Comparison of ENCODE assay signal across 19 cellular contexts in the genomic region with DNA sequence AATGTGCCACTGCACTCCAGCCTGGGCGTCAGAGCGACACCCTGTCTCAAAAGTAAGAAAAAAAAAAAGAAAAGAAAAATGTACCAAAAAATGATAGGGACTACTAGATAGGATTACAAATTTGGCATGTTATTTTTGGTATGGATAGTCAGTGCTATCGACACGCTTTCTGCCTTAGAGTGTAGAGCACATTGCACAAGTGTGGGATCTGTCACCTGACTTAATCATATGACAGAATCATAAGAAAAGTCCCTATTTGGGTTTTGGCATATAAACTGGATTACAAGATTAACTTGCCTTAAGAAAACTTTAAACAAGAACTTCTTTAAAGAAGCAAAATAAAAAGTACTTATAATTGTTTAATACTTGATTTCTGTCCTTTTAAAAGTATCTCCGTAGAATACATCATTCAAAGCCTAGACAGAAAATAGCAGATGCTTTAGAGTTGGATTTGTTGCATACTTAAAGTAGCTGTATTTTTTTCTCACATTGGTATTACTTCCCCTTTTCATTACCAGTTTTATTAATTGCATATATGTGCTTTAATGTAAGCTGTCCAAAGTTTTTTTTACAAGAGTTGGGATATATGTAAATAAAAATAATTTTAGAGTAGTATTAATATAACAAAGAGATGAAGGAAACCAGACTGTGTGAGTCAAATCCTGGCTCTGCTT. TPM values are rescaled to one million over a fixed set of nuclear protein-coding genes. Genes with fewer than 3 reads are reported as not detected.
DNase-seq lines count a peak whose midpoint lies in the region; ATAC-seq lines count a peak whose summit lies in the region.
"Had no signal": no experiment of that assay in that cellular context is flagged by ENCODE, and none has a peak within 500 bp of the region (broad histone marks: within the 10 kb centered on the region; RNA-seq: fewer than 3 reads in every experiment).

No MANE protein-coding gene starts in this region.

- ATAC-seq in GM18498 (IDR thresholded peaks at IDR 0.05; ENCODE audit: unreplicated experiment) (peak; percentile 55), GM21360 (IDR thresholded peaks at IDR 0.05; ENCODE audit: unreplicated experiment) (peak; percentile 72), HG02759 (IDR thresholded peaks at IDR 0.05; ENCODE audit: unreplicated experiment) (no peak)
- no peak for ATAC-seq in activated CD4-positive, CD25-positive, alpha-beta regulatory T cell treated with anti-CD3 and anti-CD28 coated beads, Interleukin-2, amount 50 U/mL, for 24 hours
- ATAC-seq: heart left ventricle had no signal

- no peak overlapping the region for H4K8ac ChIP-seq in trophoblast cell (ENCODE audit: low read depth, low read length)

- H3K23ac ChIP-seq in trophoblast cell (ENCODE audit: low read length) = no peak overlapping the region

- H3K9ac ChIP-seq in Karpas-422 (ENCODE audit: low read length) = no peak overlapping the region
- no peak overlapping the region for H3K9ac ChIP-seq in trophoblast cell (ENCODE audit: low read length)
- H3K9ac ChIP-seq: BLaER1 treated with 17β-estradiol and CSF1 and Interleukin-3, amounts not matched to agents 10 nM and 100 nM had no signal

- H3K9me3 ChIP-seq in Karpas-422 (ENCODE audit: low read length) (peaks cover 20% of the 10 kb centered on the region), trophoblast cell (ENCODE audit: insufficient read depth, low read depth, low read length) (no peaks in the 10 kb centered on the region), MG63 (no peaks in the 10 kb centered on the region; the same call in none of the 2 replicates)
- H3K9me3 ChIP-seq: ascending aorta, ovary had no signal

- peaks cover 25% of the 10 kb centered on the region for H3K4me1 ChIP-seq in Karpas-422 (ENCODE audit: low read length)
- H3K4me1 ChIP-seq in trophoblast cell (ENCODE audit: control insufficient read depth in 1 of 2, insufficient read depth in 2 of 2, low read length in 2 of 2) = no peaks in the 10 kb centered on the region
- H3K4me1 ChIP-seq: ascending aorta had no signal

- H3K27me3 ChIP-seq in Karpas-422 (ENCODE audit: low read length) (no peaks in the 10 kb centered on the region), trophoblast cell (ENCODE audit: insufficient read depth, low read length) (no peaks in the 10 kb centered on the region), MG63 (no peaks in the 10 kb centered on the region)
- H3K27me3 ChIP-seq: ascending aorta; BLaER1 treated with 17β-estradiol and CSF1 and Interleukin-3, amounts not matched to agents 10 nM and 100 nM; heart left ventricle; ovary had no signal

- H2BK120ac ChIP-seq in trophoblast cell (ENCODE audit: insufficient read depth, low read length, poor library complexity) = no peak overlapping the region

- no CpG with 5 or more reads among the region's 5 CpGs for WGBS in trophoblast cell (ENCODE audit: extremely low coverage, insufficient coverage, insufficient read length)

- peak overlapping the region; percentile 46 for H3K4ac ChIP-seq in trophoblast cell (ENCODE audit: low read depth, low read length)

- peak; percentile 54 for DNase-seq in Karpas-422
- DNase-seq in trophoblast cell = peak in 1 of 2 donors; percentile 11
- no peak for DNase-seq in HK-2 (ENCODE audit: unreplicated experiment)
- DNase-seq in MG63 = no peak
- DNase-seq: activated effector memory CD4-positive, alpha-beta T cell treated with Interleukin-2 at 50 U/mL for 16 hours; heart left ventricle; kidney glomerular epithelial cell; NCI-H2081; NCI-H526 treated with DMSO at 0.1 percent for 48 hours; ovary; stimulated activated naive CD4-positive, alpha-beta T cell had no signal

- no peaks in the 10 kb centered on the region for H4K20me1 ChIP-seq in Karpas-422 (ENCODE audit: insufficient read depth, low read depth, low read length)

- H3K4me2 ChIP-seq in Karpas-422 (ENCODE audit: low read depth, low read length, poor library complexity, severe bottlenecking) (peak overlapping the region; percentile 9), trophoblast cell (ENCODE audit: low read length) (no peak overlapping the region)

- H3K36me3 ChIP-seq in Karpas-422 (ENCODE audit: insufficient read depth, low read length) = peaks cover 17% of the 10 kb centered on the region
- no peaks in the 10 kb centered on the region for H3K36me3 ChIP-seq in trophoblast cell (ENCODE audit: control insufficient read depth in 1 of 2, insufficient read depth in 2 of 2, low read length in 2 of 2)
- H3K36me3 ChIP-seq in MG63 = peaks cover 11% of the 10 kb centered on the region; the same call in 1 of the 2 replicates
- H3K36me3 ChIP-seq: ascending aorta, heart left ventricle, ovary had no signal

- no peak overlapping the region for H3K14ac ChIP-seq in trophoblast cell (ENCODE audit: low read length)

- H3K79me2 ChIP-seq in Karpas-422 (ENCODE audit: low read length) = peaks cover 96% of the 10 kb centered on the region
- H3K79me2 ChIP-seq in trophoblast cell (ENCODE audit: control insufficient read depth, insufficient read depth, low read length, poor library complexity) = no peaks in the 10 kb centered on the region

- H3K79me1 ChIP-seq in trophoblast cell (ENCODE audit: low read length) = no peaks in the 10 kb centered on the region

- H3K4me3 ChIP-seq in Karpas-422 (ENCODE audit: low read length) (no peak overlapping the region), trophoblast cell (ENCODE audit: low read depth, low read length) (no peak overlapping the region), MG63 (no peak overlapping the region)
- H3K4me3 ChIP-seq: ascending aorta; BLaER1 treated with 17β-estradiol and CSF1 and Interleukin-3, amounts not matched to agents 10 nM and 100 nM; heart left ventricle; ovary had no signal

- no peak overlapping the region for H2BK5ac ChIP-seq in trophoblast cell (ENCODE audit: low read depth, low read length, poor library complexity)

- H2AFZ ChIP-seq in Karpas-422 (ENCODE audit: low read length) (no peak overlapping the region), trophoblast cell (ENCODE audit: insufficient read depth, low read length, poor library complexity) (no peak overlapping the region)

- H3K27ac ChIP-seq in Karpas-422 (ENCODE audit: low read length) (peak overlapping the region; percentile 38; the same call in 1 of the 2 replicates), trophoblast cell (ENCODE audit: low read depth, low read length) (no peak overlapping the region)
- H3K27ac ChIP-seq: ascending aorta; BLaER1 treated with 17β-estradiol and CSF1 and Interleukin-3, amounts not matched to agents 10 nM and 100 nM; epithelial cell of prostate; ovary; VCaP had no signal

- H2BK12ac ChIP-seq in trophoblast cell (ENCODE audit: low read length) = no peak overlapping the region

- no peak overlapping the region for H2AK5ac ChIP-seq in trophoblast cell (ENCODE audit: low read length)

- no peak overlapping the region for H4K12ac ChIP-seq in trophoblast cell (ENCODE audit: low read depth, low read length)

- no peaks in the 10 kb centered on the region for H3K9me2 ChIP-seq in Karpas-422 (replicated peaks; ENCODE audit: insufficient read depth, low read length)

- H3K18ac ChIP-seq in trophoblast cell (ENCODE audit: low read length) = no peak overlapping the region

- H4K91ac ChIP-seq in trophoblast cell (ENCODE audit: low read depth, low read length) = no peak overlapping the region

RNA-seq across cellular contexts. Expression of gene ATP6V1A, which starts 7.8 kb away (rescaled TPM):
- total RNA-seq in Karpas-422 (2014; rRNA removed; shearing (Covaris generic); ENCODE audit: low replicate concordance) = 25.0 and 39.7 TPM in 2 replicates
- polyA plus RNA-seq in trophoblast cell (2013) = 38.7 and 40.8 TPM in 2 replicates
- total RNA-seq in MG63 (2014; rRNA removed; shearing (Covaris generic); ENCODE audit: low replicate concordance) = 54.5 and 79.5 TPM in 2 replicates

RNA-seq across cellular contexts. Expression of gene NAA50, which starts 8.6 kb away (rescaled TPM):
- 181 and 206 TPM in 2 replicates for total RNA-seq in Karpas-422 (2014; rRNA removed; shearing (Covaris generic); ENCODE audit: low replicate concordance)
- polyA plus RNA-seq in trophoblast cell (2013) = 111 and 115 TPM in 2 replicates
- 57.1 and 101 TPM in 2 replicates for total RNA-seq in MG63 (2014; rRNA removed; shearing (Covaris generic); ENCODE audit: low replicate concordance)

RNA-seq across cellular contexts. Expression of gene USF3, which starts 58.2 kb away (rescaled TPM):
- total RNA-seq in Karpas-422 (2014; rRNA removed; shearing (Covaris generic); ENCODE audit: low replicate concordance) = 11.9 and 32.2 TPM in 2 replicates
- 9.3 and 9.6 TPM in 2 replicates for polyA plus RNA-seq in trophoblast cell (2013)
- total RNA-seq in MG63 (2014; rRNA removed; shearing (Covaris generic); ENCODE audit: low replicate concordance) = 3.3 and 4.6 TPM in 2 replicates

Comparison
In these comparisons a context has a peak if more than half of its experiments do, and no peak if none do; other contexts are left out.
1. ATAC-seq: peak in GM18498 (single experiment) and GM21360 (single experiment); none in activated CD4-positive, CD25-positive, alpha-beta regulatory T cell treated with anti-CD3 and anti-CD28 coated beads, Interleukin-2, amount 50 U/mL, for 24 hours (0 of 2) and HG02759 (single experiment).